In the genomic region with DNA sequence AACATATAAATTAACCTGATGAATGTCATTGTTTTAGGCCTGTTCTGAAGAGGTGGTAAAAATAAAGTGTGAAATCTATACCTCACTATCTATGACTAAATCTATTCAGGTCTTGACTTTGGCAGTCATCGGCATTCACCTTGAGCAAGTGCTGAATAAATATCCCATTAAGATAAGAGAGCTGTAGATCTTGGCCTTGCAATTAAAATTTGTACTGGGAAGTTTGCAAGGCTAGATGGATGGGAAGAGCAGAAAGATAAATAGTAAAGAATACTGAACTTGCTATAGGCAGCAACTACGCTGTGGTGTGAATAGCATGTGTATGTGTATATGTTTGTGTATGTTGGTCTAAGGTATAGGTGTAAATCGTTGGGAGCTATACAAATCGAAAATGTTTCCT, we compare ENCODE assay signal across 20 cellular contexts.
DNase-seq lines count a peak whose midpoint lies in the region; ATAC-seq and TF ChIP-seq lines count a peak whose summit lies in the region.
"Had no signal": no experiment of that assay in that cellular context is flagged by ENCODE, and none has a peak within 500 bp of the region (broad histone marks: within the 10 kb centered on the region; RNA-seq: fewer than 3 reads in every experiment).

No MANE protein-coding gene starts in this region.

- peaks cover 3% of the 10 kb centered on the region for H3K9me3 Mint-ChIP-seq in Calu3 (ENCODE audit: low read depth, unreplicated experiment)

- intact Hi-C loops in Calu3 (cut with micrococcal nuclease; ENCODE audit: unreplicated experiment) = loop anchor here (5.0 kb wide), 2 partner anchors 158 to 328 kb away; partner anchors contain the start of gene PRICKLE1
- intact Hi-C loops in Panc1 (cut with micrococcal nuclease; ENCODE audit: unreplicated experiment) = no loop called here

- BruUV-seq in Calu3 (replicated peaks; lab: Mats Ljungman, UMichigan) (no TSS peak), Panc1 (replicated peaks; lab: Mats Ljungman, UMichigan) (no TSS peak)

- CTCF ChIA-PET in Calu3 (lab: Charles Lee) (interaction anchor here (1.0 kb wide), 1 partner anchor 367 kb away, joined by 4 read pairs; no protein-coding TSS in a partner anchor), Panc1 (lab: Charles Lee) (no interaction called here)

- H3K27ac Mint-ChIP-seq in Calu3 (ENCODE audit: unreplicated experiment) = peak overlapping the region; percentile 82
- H3K27ac Mint-ChIP-seq: CD14-positive monocyte; CD4-positive, alpha-beta memory T cell had no signal

- H3K4me1 Mint-ChIP-seq in Calu3 (ENCODE audit: low read depth, unreplicated experiment) = peaks cover 29% of the 10 kb centered on the region
- H3K4me1 Mint-ChIP-seq: CD14-positive monocyte; CD4-positive, alpha-beta memory T cell; H9 had no signal

- no peaks in the 10 kb centered on the region for H3K27me3 ChIP-seq in Panc1 (ENCODE audit: control insufficient read depth, insufficient read depth, low read length)
- H3K27me3 ChIP-seq: BLaER1 had no signal

- peak overlapping the region; percentile 31 for H3K4me3 Mint-ChIP-seq in Calu3 (ENCODE audit: low read depth, unreplicated experiment)
- H3K4me3 Mint-ChIP-seq: CD14-positive monocyte; CD4-positive, alpha-beta memory T cell; H9 had no signal

- H3K4me1 ChIP-seq in Panc1 (ENCODE audit: control insufficient read depth, insufficient read depth, low read length) = no peaks in the 10 kb centered on the region
- H3K4me1 ChIP-seq: BLaER1 had no signal

- H3K27ac ChIP-seq in 22Rv1 (peak overlapping the region; percentile 24), Panc1 (ENCODE audit: low read length) (peak overlapping the region; percentile 39; the same call in 1 of the 2 replicates)
- H3K27ac ChIP-seq: BLaER1, HL-60 had no signal

- no peaks in the 10 kb centered on the region for H3K9me3 ChIP-seq in Panc1 (ENCODE audit: control insufficient read depth, insufficient read depth, low read depth, low read length)
- H3K9me3 ChIP-seq: BLaER1 had no signal

- no peaks in the 10 kb centered on the region for H3K27me3 Mint-ChIP-seq in Calu3 (ENCODE audit: unreplicated experiment)
- H3K27me3 Mint-ChIP-seq: CD4-positive, alpha-beta memory T cell had no signal

- TF ChIP-seq CTCF in 22Rv1 (IDR thresholded peaks at IDR 0.05) (no peak), Calu3 (IDR thresholded peaks at IDR 0.05; ENCODE audit: unreplicated experiment) (no peak), Panc1 (IDR thresholded peaks at IDR 0.05) (no peak)

- in situ Hi-C loops in Panc1 (cut with HindIII; ENCODE audit: low pct_unique_long_range_greater_than_20kb, low sequenced_read_pairs) = no loop called here

- no peaks in the 10 kb centered on the region for H3K36me3 Mint-ChIP-seq in Calu3 (ENCODE audit: insufficient read depth, unreplicated experiment)
- H3K36me3 Mint-ChIP-seq: CD14-positive monocyte; CD4-positive, alpha-beta memory T cell had no signal

- no peak for ATAC-seq in Panc1
- ATAC-seq: GM12878, K562 had no signal

- H3K36me3 ChIP-seq in Panc1 (ENCODE audit: control insufficient read depth, insufficient read depth, low read length) = no peaks in the 10 kb centered on the region
- H3K36me3 ChIP-seq: BLaER1 had no signal

- POLR2A ChIA-PET in Panc1 (lab: Charles Lee) = no interaction called here

- no peak for DNase-seq in Calu3
- no peak for DNase-seq in Panc1 (ENCODE audit: low read depth, low spot score)
- DNase-seq in mucosa of gallbladder (ENCODE audit: low spot score) = peak; percentile 37
- no peak for DNase-seq in NCI-H69 (lab: John Stamatoyannopoulos, UW)
- DNase-seq in NCI-H2081 (lab: John Stamatoyannopoulos, UW) = no peak
- DNase-seq in T1000 (lab: John Stamatoyannopoulos, UW) = no peak
- no peak for DNase-seq in hypothalamus (lab: John Stamatoyannopoulos, UW)
- DNase-seq: AML-193; CD4-positive, alpha-beta memory T cell; DMS79 treated with DMSO at 0.1 percent for 48 hours; GF-D8; GOT3; H9; IMR-90 had no signal

- H3K4me3 ChIP-seq in Panc1 (ENCODE audit: low read depth in 2 of 2, low read length in 2 of 2) = no peak overlapping the region
- H3K4me3 ChIP-seq: BLaER1, GM12878, K562 had no signal
